In the genomic region with DNA sequence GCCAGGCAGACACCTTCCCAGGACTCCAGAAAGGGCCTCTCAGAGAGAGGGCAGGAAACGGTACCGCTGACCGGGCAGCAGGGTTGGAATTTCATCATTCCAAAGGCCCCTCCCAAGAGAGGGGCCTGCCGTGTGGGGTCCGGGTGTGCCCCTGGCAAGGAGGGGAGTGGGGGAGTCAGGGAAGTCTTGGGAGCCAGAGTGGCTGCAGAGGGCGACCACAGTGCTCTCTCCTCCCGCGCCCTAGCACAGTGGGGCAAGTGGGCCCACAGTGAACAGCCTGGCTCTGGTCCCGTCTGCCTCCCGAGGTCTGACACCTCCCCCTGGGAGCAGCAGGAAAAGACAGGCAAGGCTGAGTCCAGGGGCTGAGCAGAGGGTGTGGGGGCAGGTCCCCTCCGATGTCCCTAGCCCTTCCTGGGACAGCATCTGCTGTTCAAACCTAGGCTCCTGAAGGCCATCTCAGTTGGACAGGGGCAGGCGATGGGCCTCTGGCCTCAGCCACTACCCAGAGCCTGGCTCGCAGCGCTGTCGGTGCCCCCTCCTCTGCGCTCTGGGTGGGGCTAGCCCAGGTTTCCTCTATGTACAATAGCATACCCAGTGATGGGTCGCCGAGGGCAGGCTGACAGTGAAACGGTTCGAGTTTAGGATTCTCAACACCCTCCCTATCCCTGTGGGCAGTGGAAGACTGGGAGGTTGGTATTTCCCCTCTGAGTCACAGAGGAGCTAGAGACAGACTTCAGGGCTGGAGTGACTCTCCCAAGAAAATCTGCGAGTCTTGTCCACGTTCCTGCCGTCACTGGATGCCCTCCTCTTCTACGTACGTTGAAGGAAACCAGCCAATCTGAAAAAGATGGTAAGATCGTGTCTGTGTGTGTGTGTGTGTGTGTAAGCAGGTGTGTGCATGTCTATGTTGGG, we compare ENCODE assay signal across 1 cellular context.
TF ChIP-seq lines count a peak whose summit lies in the region.

No MANE protein-coding gene starts in this region.

TF ChIP-seq in HepG2, 621 proteins besides CTCF, POLR2A, EP300 and RAD21 (continued from another document):
- peak; percentile 66 for TF ChIP-seq AGO2 (optimal IDR thresholded peaks at IDR 0.05; ENCODE audit: low read depth, low read length)
- TF ChIP-seq GFI1 (CRISPR knock-in tag; IDR thresholded peaks at IDR 0.05; ENCODE audit: borderline replicate concordance): no peak
- no peak for TF ChIP-seq HES4 (CRISPR knock-in tag; IDR thresholded peaks at IDR 0.05; ENCODE audit: borderline replicate concordance)
- TF ChIP-seq, protein P1, sequence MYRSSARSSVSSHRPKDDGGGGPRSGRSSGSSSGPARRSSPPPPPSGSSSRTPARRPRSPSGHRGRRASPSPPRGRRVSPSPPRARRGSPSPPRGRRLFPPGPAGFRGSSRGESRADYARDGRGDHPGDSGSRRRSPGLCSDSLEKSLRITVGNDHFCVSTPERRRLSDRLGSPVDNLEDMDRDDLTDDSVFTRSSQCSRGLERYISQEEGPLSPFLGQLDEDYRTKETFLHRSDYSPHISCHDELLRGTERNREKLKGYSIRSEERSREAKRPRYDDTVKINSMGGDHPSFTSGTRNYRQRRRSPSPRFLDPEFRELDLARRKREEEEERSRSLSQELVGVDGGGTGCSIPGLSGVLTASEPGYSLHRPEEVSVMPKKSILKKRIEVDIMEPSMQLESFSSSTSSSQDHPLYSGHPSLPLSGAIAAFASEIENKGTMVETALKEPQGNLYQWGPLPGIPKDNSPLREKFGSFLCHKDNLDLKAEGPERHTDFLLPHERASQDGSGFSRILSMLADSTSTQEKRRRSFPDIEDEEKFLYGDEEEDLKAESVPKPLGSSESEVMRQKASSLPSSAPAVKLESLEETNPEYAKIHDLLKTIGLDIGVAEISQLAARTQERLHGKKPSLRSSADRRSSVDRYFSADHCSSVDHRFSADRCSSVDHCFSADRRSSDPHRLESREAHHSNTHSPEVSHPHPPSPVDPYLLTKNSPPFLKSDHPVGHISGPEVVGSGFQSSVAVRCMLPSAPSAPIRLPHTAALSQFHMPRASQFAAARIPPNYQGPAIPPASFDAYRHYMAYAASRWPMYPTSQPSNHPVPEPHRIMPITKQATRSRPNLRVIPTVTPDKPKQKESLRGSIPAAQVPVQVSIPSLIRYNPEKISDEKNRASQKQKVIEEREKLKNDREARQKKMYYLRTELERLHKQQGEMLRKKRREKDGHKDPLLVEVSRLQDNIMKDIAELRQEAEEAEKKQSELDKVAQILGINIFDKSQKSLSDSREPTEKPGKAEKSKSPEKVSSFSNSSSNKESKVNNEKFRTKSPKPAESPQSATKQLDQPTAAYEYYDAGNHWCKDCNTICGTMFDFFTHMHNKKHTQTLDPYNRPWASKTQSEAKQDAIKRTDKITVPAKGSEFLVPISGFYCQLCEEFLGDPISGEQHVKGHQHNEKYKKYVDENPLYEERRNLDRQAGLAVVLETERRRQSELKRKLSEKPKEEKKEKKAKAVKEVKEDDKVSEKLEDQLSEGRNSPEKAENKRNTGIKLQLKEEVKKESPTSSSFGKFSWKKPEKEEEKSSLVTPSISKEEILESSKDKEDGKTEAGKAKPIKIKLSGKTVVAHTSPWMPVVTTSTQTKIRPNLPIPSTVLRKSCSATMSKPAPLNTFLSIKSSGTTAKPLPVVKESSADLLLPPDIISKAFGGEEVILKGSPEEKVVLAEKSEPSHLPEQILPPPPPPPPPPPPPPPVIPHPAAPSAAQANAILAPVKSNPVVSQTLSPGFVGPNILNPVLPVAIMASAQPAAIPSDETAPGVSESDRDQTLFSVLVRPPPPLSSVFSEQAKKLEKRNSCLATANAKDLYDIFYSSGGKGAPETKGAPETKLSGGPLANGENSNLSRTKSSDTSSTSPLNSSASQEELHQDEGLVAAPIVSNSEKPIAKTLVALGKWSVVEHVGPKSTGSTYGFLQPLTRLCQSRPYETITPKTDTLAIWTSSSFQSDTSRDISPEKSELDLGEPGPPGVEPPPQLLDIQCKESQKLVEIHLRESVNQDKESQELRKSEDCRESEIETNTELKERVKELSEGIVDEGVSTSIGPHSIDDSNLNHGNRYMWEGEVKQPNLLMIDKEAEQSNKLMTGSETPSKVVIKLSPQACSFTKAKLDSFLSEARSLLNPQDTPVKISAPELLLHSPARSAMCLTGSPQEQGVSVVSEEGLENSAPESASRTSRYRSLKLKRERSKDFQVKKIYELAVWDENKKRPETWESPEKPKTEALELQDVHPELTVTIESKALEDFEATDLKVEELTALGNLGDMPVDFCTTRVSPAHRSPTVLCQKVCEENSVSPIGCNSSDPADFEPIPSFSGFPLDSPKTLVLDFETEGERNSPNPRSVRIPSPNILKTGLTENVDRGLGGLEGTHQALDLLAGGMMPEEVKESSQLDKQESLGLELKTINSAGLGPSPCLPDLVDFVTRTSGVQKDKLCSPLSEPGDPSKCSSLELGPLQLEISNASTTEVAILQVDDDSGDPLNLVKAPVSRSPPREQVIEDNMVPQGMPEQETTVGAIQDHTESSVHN (CRISPR knock-in tag; IDR thresholded peaks at IDR 0.05): no peak
